8 cellular contexts compared by ENCODE assay signal in genomic region chr7:141585592-141586510, GRCh38. TPM values are rescaled to one million over a fixed set of nuclear protein-coding genes. Genes with fewer than 3 reads are reported as not detected.
DNase-seq lines count a peak whose midpoint lies in the region; ATAC-seq and TF ChIP-seq lines count a peak whose summit lies in the region.

No MANE protein-coding gene starts in this region.

- no peak overlapping the region for H2BK120ac ChIP-seq in neuronal stem cell (ENCODE audit: low read depth, low read length)

- H3K9me3 ChIP-seq in heart right ventricle, result no peaks in the 10 kb centered on the region
- H3K9me3 ChIP-seq in neuronal stem cell (replicated peaks in 1 of 2; ENCODE audit: control insufficient read depth in 2 of 2, insufficient read depth in 1 of 2, low read depth in 1 of 2, low read length in 2 of 2), result peaks cover 0 to 3% of the 10 kb centered on the region in 2 donors

- no peaks in the 10 kb centered on the region for H3K79me1 ChIP-seq in neuronal stem cell (ENCODE audit: low read depth, low read length)

- no peak overlapping the region for H2BK5ac ChIP-seq in neuronal stem cell (ENCODE audit: low read length)

- H3K27me3 ChIP-seq in heart right ventricle, result no peaks in the 10 kb centered on the region
- H3K27me3 ChIP-seq in neuronal stem cell (ENCODE audit: control insufficient read depth in 3 of 3, insufficient read depth in 3 of 3, low read depth in 1 of 3, low read length in 3 of 3), result no peaks in the 10 kb centered on the region

- H3K36me3 Mint-ChIP-seq in activated T-cell treated with anti-CD3 and anti-CD28 coated beads, Interleukin-2, amount 50 U/mL, for 4 hours (ENCODE audit: insufficient read depth), result peaks cover 56% of the 10 kb centered on the region

- peak overlapping the region; percentile 45 for H3K4me3 Mint-ChIP-seq in activated T-cell treated with anti-CD3 and anti-CD28 coated beads, Interleukin-2, amount 50 U/mL, for 4 hours

- no peak overlapping the region for H3K4me2 ChIP-seq in neuronal stem cell (ENCODE audit: insufficient read depth, low read length, poor library complexity, severe bottlenecking)

- intact Hi-C loops in heart right ventricle (cut with DNase I), result no loop called here
- intact Hi-C loops in cardiac septum (cut with DNase I), result no loop called here

- peak in 5 of 8 donors; percentile 33 to 42 (median 34) for ATAC-seq in heart right ventricle
- ATAC-seq in HG03095 (IDR thresholded peaks at IDR 0.05; ENCODE audit: unreplicated experiment), result peak; percentile 82
- ATAC-seq in activated T-cell treated with anti-CD3 and anti-CD28 coated beads, Interleukin-2, amount 50 U/mL, for 4 hours, result peak; percentile 90 to 91

- H3K4me3 ChIP-seq in heart right ventricle (no peak overlapping the region), neuronal stem cell (ENCODE audit: low read length in 2 of 2) (no peak overlapping the region)

- peaks cover 53% of the 10 kb centered on the region for H3K4me1 Mint-ChIP-seq in activated T-cell treated with anti-CD3 and anti-CD28 coated beads, Interleukin-2, amount 50 U/mL, for 4 hours (ENCODE audit: low read depth)

- no peak overlapping the region for H3K9ac ChIP-seq in neuronal stem cell (ENCODE audit: low read depth, low read length, poor library complexity)

- H3K4me1 ChIP-seq in heart right ventricle, result peaks cover 0 to 31% (median 8%) of the 10 kb centered on the region in 9 donors
- peaks cover 3 to 4% of the 10 kb centered on the region in 2 donors for H3K4me1 ChIP-seq in neuronal stem cell (ENCODE audit: control insufficient read depth in 2 of 2, insufficient read depth in 1 of 2, low read depth in 1 of 2, low read length in 2 of 2)

- WGBS in heart right ventricle, 2 donors, result 74 to 79% methylated on average over 6 of the region's 6 CpGs
- no CpG with 5 or more reads among the region's 6 CpGs for WGBS in neuronal stem cell (ENCODE audit: extremely low coverage in 2 of 2, insufficient read length in 2 of 2, insufficient replicate concordance in 1 of 2), 2 donors

- H4K91ac ChIP-seq in neuronal stem cell (ENCODE audit: low read depth, low read length, poor library complexity), result no peak overlapping the region

- no peak overlapping the region for H2BK12ac ChIP-seq in neuronal stem cell (ENCODE audit: low read length)

- H3K9me3 Mint-ChIP-seq in activated T-cell treated with anti-CD3 and anti-CD28 coated beads, Interleukin-2, amount 50 U/mL, for 4 hours, result no peaks in the 10 kb centered on the region

- H3K36me3 ChIP-seq in heart right ventricle (no peaks in the 10 kb centered on the region), neuronal stem cell (replicated peaks in 1 of 2; ENCODE audit: control insufficient read depth in 2 of 2, insufficient read depth in 2 of 2, low read length in 2 of 2) (peaks cover 0 to 9% of the 10 kb centered on the region in 2 donors)

- DNase-seq in heart right ventricle (no peak), cardiac septum (ENCODE audit: low spot score) (no peak), myocyte (ENCODE audit: low read depth) (peak; percentile 88), neuronal stem cell (ENCODE audit: low spot score) (no peak), UCSD-AML1 (lab: John Stamatoyannopoulos, UW; ENCODE audit: unreplicated experiment) (no peak), AML-193 (lab: John Stamatoyannopoulos, UW) (no peak)
- DNase-seq in activated T-cell treated with anti-CD3 and anti-CD28 coated beads, Interleukin-2, amount 50 U/mL, for 4 hours, result no peak

- H3K27me3 Mint-ChIP-seq in activated T-cell treated with anti-CD3 and anti-CD28 coated beads, Interleukin-2, amount 50 U/mL, for 4 hours (ENCODE audit: low read depth), result no peaks in the 10 kb centered on the region

- no peak overlapping the region for H3K4ac ChIP-seq in neuronal stem cell (ENCODE audit: low read length)

- no peak overlapping the region for H3K18ac ChIP-seq in neuronal stem cell (ENCODE audit: low read length)

- H2BK15ac ChIP-seq in neuronal stem cell (ENCODE audit: low read length), result no peak overlapping the region

- peak overlapping the region in 4 of 10 donors; percentile 3 to 27 (median 10) for H3K27ac ChIP-seq in heart right ventricle
- H3K27ac ChIP-seq in neuronal stem cell (replicated peaks; ENCODE audit: low read length), result no peak overlapping the region

- no peak for TF ChIP-seq CTCF in heart right ventricle (IDR thresholded peaks at IDR 0.05)

- no peak overlapping the region for H3K23ac ChIP-seq in neuronal stem cell (ENCODE audit: low read depth, low read length, poor library complexity)

- H2AFZ ChIP-seq in neuronal stem cell (ENCODE audit: low read length), result no peak overlapping the region

- no peak overlapping the region for H2AK5ac ChIP-seq in neuronal stem cell (ENCODE audit: low read depth, low read length)

- no peak overlapping the region for H4K8ac ChIP-seq in neuronal stem cell (ENCODE audit: low read depth, low read length)

- no peak overlapping the region for H3K14ac ChIP-seq in neuronal stem cell (ENCODE audit: low read length)

RNA-seq across cellular contexts. Expression of gene AGK, which starts 34.6 kb away (rescaled TPM):
- total RNA-seq in heart right ventricle (10 to 100 TPM; 27.1 to 45.1 (median 39.7) TPM), cardiac septum (32.7 TPM), myocyte (27.8 and 31.0 TPM in 2 replicates)
- polyA plus RNA-seq in heart right ventricle, result 10 to 100 TPM; 17.7 to 22.0 TPM
- total RNA-seq in activated T-cell treated with anti-CD3 and anti-CD28 coated beads, Interleukin-2, amount 50 U/mL, for 4 hours, result 10 to 100 TPM; 79.9 to 94.5 (median 90.2) TPM
- polyA plus RNA-seq in myocyte (2012), result 14.1 TPM
- polyA plus RNA-seq in neuronal stem cell (2013, experiment 1 of 2), result 26.1 TPM
- 28.8 TPM for polyA plus RNA-seq in neuronal stem cell (2013, experiment 2 of 2)

Comparison
In these comparisons a context has a peak if more than half of its experiments do, and no peak if none do; other contexts are left out.
1. ATAC-seq: peak in every context shown above with its lines; median percentile 90 in activated T-cell treated with anti-CD3 and anti-CD28 coated beads, Interleukin-2, amount 50 U/mL, for 4 hours; 82 in HG03095; 34 in heart right ventricle.